Comparison of ENCODE assay signal across 8 cellular contexts in genomic region chr3:133506215-133506901, GRCh38.
A peak's percentile ranks its signal among the peaks of the same experiment; 100 is the strongest.
DNase-seq lines count a peak whose midpoint lies in the region; ATAC-seq lines count a peak whose summit lies in the region.

No MANE protein-coding gene starts in this region.

- CTCF ChIA-PET in activated CD4-positive, alpha-beta T cell treated with anti-CD3 and anti-CD28 coated beads for 36 hours (lab: Charles Lee), result interaction anchor here (0.8 to 1.6 kb wide), 3 partner anchors 12 to 58 kb away, joined by 3 to 6 read pairs (median 4); no protein-coding TSS in a partner anchor

- intact Hi-C loops in activated CD4-positive, alpha-beta T cell treated with anti-CD3 and anti-CD28 coated beads for 36 hours (cut with DNase I, micrococcal nuclease), result loop anchor here (1.0 to 2.0 kb wide), 3 partner anchors 67 to 784 kb away; partner anchors contain the start of genes CDV3 (in 2 of the 2), NPHP3 (in 1 of the 2) and SRPRB (in 1 of the 2)
- intact Hi-C loops in left colon (cut with DNase I, micrococcal nuclease), result no loop called here

- peak overlapping the region; percentile 87 for H3K27ac Mint-ChIP-seq in activated CD4-positive, alpha-beta T cell treated with anti-CD3 and anti-CD28 coated beads for 36 hours
- peak overlapping the region; percentile 90 for H3K27ac Mint-ChIP-seq in T-helper 17 cell

- H3K4me3 Mint-ChIP-seq in activated CD4-positive, alpha-beta T cell treated with anti-CD3 and anti-CD28 coated beads for 36 hours, result peak overlapping the region; percentile 48
- H3K4me3 Mint-ChIP-seq in T-helper 17 cell, result peak overlapping the region; percentile 81

- POLR2A ChIA-PET in activated CD4-positive, alpha-beta T cell treated with anti-CD3 and anti-CD28 coated beads for 36 hours (lab: Charles Lee), result interaction anchor here (0.7 kb wide), 1 partner anchor 29 kb away, joined by 3 read pairs; no protein-coding TSS in a partner anchor

- ATAC-seq in activated CD4-positive, alpha-beta T cell treated with anti-CD3 and anti-CD28 coated beads for 36 hours, result peak; percentile 99
- ATAC-seq in HG02938 (IDR thresholded peaks at IDR 0.05; ENCODE audit: unreplicated experiment) (peak; percentile 96), T-helper 17 cell (peak; percentile 95), left colon (peak; percentile 48)

- H3K36me3 Mint-ChIP-seq in activated CD4-positive, alpha-beta T cell treated with anti-CD3 and anti-CD28 coated beads for 36 hours (ENCODE audit: low read depth), result no peaks in the 10 kb centered on the region
- no peaks in the 10 kb centered on the region for H3K36me3 Mint-ChIP-seq in T-helper 17 cell (ENCODE audit: low read depth)

- H3K4me1 Mint-ChIP-seq in activated CD4-positive, alpha-beta T cell treated with anti-CD3 and anti-CD28 coated beads for 36 hours, result peaks cover 13% of the 10 kb centered on the region
- H3K4me1 Mint-ChIP-seq in T-helper 17 cell, result peaks cover 10% of the 10 kb centered on the region

- H3K27me3 Mint-ChIP-seq in activated CD4-positive, alpha-beta T cell treated with anti-CD3 and anti-CD28 coated beads for 36 hours, result no peaks in the 10 kb centered on the region
- H3K27me3 Mint-ChIP-seq in T-helper 17 cell, result no peaks in the 10 kb centered on the region

- H3K9me3 ChIP-seq in T-helper 17 cell (ENCODE audit: control insufficient read depth, low read length, poor library complexity, severe bottlenecking), result no peaks in the 10 kb centered on the region

- H3K9me3 Mint-ChIP-seq in activated CD4-positive, alpha-beta T cell treated with anti-CD3 and anti-CD28 coated beads for 36 hours (ENCODE audit: low read depth), result no peaks in the 10 kb centered on the region

- peak; percentile 42 for DNase-seq in activated CD4-positive, alpha-beta T cell treated with anti-CD3 and anti-CD28 coated beads for 36 hours
- DNase-seq in activated CD4-positive, alpha-beta T cell treated with anti-CD3 and anti-CD28 coated beads for 1 hour, result no peak
- DNase-seq in T-helper 17 cell (no peak), left colon (no peak), HCEC 1CT (no peak), DMS153 (lab: John Stamatoyannopoulos, UW) (no peak), A172 (ENCODE audit: low spot score) (no peak)

Comparison
In these comparisons a context has a peak if more than half of its experiments do, and no peak if none do; other contexts are left out.
1. ATAC-seq: peak in every context shown above with its lines; median percentile 99 in activated CD4-positive, alpha-beta T cell treated with anti-CD3 and anti-CD28 coated beads for 36 hours; 96 in HG02938; 95 in T-helper 17 cell; 48 in left colon.
2. intact Hi-C loops: an anchor here in activated CD4-positive, alpha-beta T cell treated with anti-CD3 and anti-CD28 coated beads for 36 hours (1.0 to 2.0 kb wide); none called in left colon.